Comparison of ENCODE assay signal across 19 cellular contexts in genomic region chr4:183214912-183215488, GRCh38.
"Had no signal": no experiment of that assay in that cellular context is flagged by ENCODE, and none has a peak within 500 bp of the region (broad histone marks: within the 10 kb centered on the region; RNA-seq: fewer than 3 reads in every experiment).

No MANE protein-coding gene starts in this region.

- H3K27ac Mint-ChIP-seq: effector memory CD8-positive, alpha-beta T cell; naive thymus-derived CD8-positive, alpha-beta T cell; stimulated activated memory B cell treated with anti-CD40 and anti-IgM and Interleukin-4, amounts not matched to agents 10 μg/mL and 1 μg/mL and 100 μg/mL, for 72 hours; stimulated activated naive CD8-positive, alpha-beta T cell treated with anti-CD3 and anti-CD28 coated beads, Interleukin-15, Interleukin-2, amounts not matched to agents 100 ng/mL and 50 ng/mL, for 24 hours had no signal

- H3K27me3 ChIP-seq: esophagus muscularis mucosa, gastroesophageal sphincter, left lung, neutrophil, tibial artery, upper lobe of left lung, uterus had no signal

- H3K4me3 Mint-ChIP-seq: effector memory CD8-positive, alpha-beta T cell; naive thymus-derived CD8-positive, alpha-beta T cell; stimulated activated memory B cell treated with anti-CD40 and anti-IgM and Interleukin-4, amounts not matched to agents 10 μg/mL and 1 μg/mL and 100 μg/mL, for 72 hours; stimulated activated naive CD8-positive, alpha-beta T cell treated with anti-CD3 and anti-CD28 coated beads, Interleukin-15, Interleukin-2, amounts not matched to agents 100 ng/mL and 50 ng/mL, for 24 hours had no signal

- H3K27ac ChIP-seq: epithelial cell of prostate, esophagus muscularis mucosa, gastroesophageal sphincter, left lung, neutrophil, tibial artery, upper lobe of left lung, uterus had no signal

- H3K36me3 Mint-ChIP-seq: stimulated activated memory B cell treated with anti-CD40 and anti-IgM and Interleukin-4, amounts not matched to agents 10 μg/mL and 1 μg/mL and 100 μg/mL, for 72 hours had no signal

- H3K27me3 Mint-ChIP-seq: stimulated activated memory B cell treated with anti-CD40 and anti-IgM and Interleukin-4, amounts not matched to agents 10 μg/mL and 1 μg/mL and 100 μg/mL, for 72 hours; stimulated activated naive CD8-positive, alpha-beta T cell treated with anti-CD3 and anti-CD28 coated beads, Interleukin-15, Interleukin-2, amounts not matched to agents 100 ng/mL and 50 ng/mL, for 24 hours had no signal

- H3K4me1 ChIP-seq: gastroesophageal sphincter, left lung, upper lobe of left lung, uterus had no signal

- DNase-seq: effector memory CD8-positive, alpha-beta T cell; glutamatergic neuron; hippocampal formation; left lung; mesenchymal stem cell; midbrain; naive thymus-derived CD8-positive, alpha-beta T cell; stimulated activated CD4-positive, alpha-beta T cell treated with anti-CD3 and anti-CD28 coated beads, Interleukin-4, amount 100 ng/mL, for 24 hours; tibial artery; upper lobe of left lung; uterus had no signal

- H3K4me1 Mint-ChIP-seq: naive thymus-derived CD8-positive, alpha-beta T cell; stimulated activated memory B cell treated with anti-CD40 and anti-IgM and Interleukin-4, amounts not matched to agents 10 μg/mL and 1 μg/mL and 100 μg/mL, for 72 hours had no signal

- H3K36me3 ChIP-seq: esophagus muscularis mucosa, left lung, neutrophil, tibial artery, upper lobe of left lung, uterus had no signal

- H3K9me3 Mint-ChIP-seq: effector memory CD8-positive, alpha-beta T cell; naive thymus-derived CD8-positive, alpha-beta T cell; stimulated activated memory B cell treated with anti-CD40 and anti-IgM and Interleukin-4, amounts not matched to agents 10 μg/mL and 1 μg/mL and 100 μg/mL, for 72 hours; stimulated activated naive CD8-positive, alpha-beta T cell treated with anti-CD3 and anti-CD28 coated beads, Interleukin-15, Interleukin-2, amounts not matched to agents 100 ng/mL and 50 ng/mL, for 24 hours had no signal

- FAIRE-seq: islet of Langerhans had no signal

- H3K4me3 ChIP-seq: esophagus muscularis mucosa, gastroesophageal sphincter, left lung, lung, tibial artery, upper lobe of left lung, uterus had no signal

- ATAC-seq: effector memory CD8-positive, alpha-beta T cell; gastroesophageal sphincter; left lung; naive thymus-derived CD8-positive, alpha-beta T cell; stimulated activated memory B cell treated with anti-CD40 and anti-IgM and Interleukin-4, amounts not matched to agents 10 μg/mL and 1 μg/mL and 100 μg/mL, for 72 hours had no signal

- H3K9me3 ChIP-seq: esophagus muscularis mucosa, gastroesophageal sphincter, left lung, neutrophil, tibial artery, upper lobe of left lung, uterus had no signal
